ENCODE assay signal across 8 cellular contexts in genomic region chr14:73238262-73238852, GRCh38. TPM values are rescaled to one million over a fixed set of nuclear protein-coding genes. Genes with fewer than 3 reads are reported as not detected.
A peak's percentile ranks its signal among the peaks of the same experiment; 100 is the strongest.
DNase-seq lines count a peak whose midpoint lies in the region; ATAC-seq and FAIRE-seq lines count a peak whose summit lies in the region.

No MANE protein-coding gene starts in this region.

- no peak overlapping the region for H4K5ac ChIP-seq in mesendoderm (ENCODE audit: low read length)

- peak overlapping the region; percentile 48 for H3K23ac ChIP-seq in mesendoderm (ENCODE audit: low read length)

- no peaks in the 10 kb centered on the region for H3K79me2 ChIP-seq in mesendoderm (ENCODE audit: control insufficient read depth, insufficient read depth, low read length)

- peak; percentile 58 for FAIRE-seq in urothelium cell line (lab: Jason Lieb, UNC)

- no peak overlapping the region for H2BK5ac ChIP-seq in mesendoderm (ENCODE audit: low read length)

- peaks cover 5% of the 10 kb centered on the region for H3K4me1 ChIP-seq in mesendoderm (ENCODE audit: control insufficient read depth, low read depth, low read length)

- no peak overlapping the region for H3K4me3 ChIP-seq in mesendoderm (ENCODE audit: low read length)

- H3K56ac ChIP-seq in mesendoderm (ENCODE audit: low read length): peak overlapping the region; percentile 52

- no peaks in the 10 kb centered on the region for H3K79me1 ChIP-seq in mesendoderm (ENCODE audit: low read length)

- H2AK5ac ChIP-seq in mesendoderm (ENCODE audit: low read length): no peak overlapping the region

- H2BK120ac ChIP-seq in mesendoderm (ENCODE audit: low read depth, low read length): no peak overlapping the region

- H3K4me2 ChIP-seq in mesendoderm (ENCODE audit: low read length): peak overlapping the region; percentile 48

- DNase-seq in GM03348 (ENCODE audit: low spot score): peak; percentile 78
- DNase-seq in MV-4-11 (lab: John Stamatoyannopoulos, UW): peak; percentile 35
- no peak for DNase-seq in caudate nucleus (lab: John Stamatoyannopoulos, UW)
- DNase-seq in mesendoderm: peak; percentile 11
- peak; percentile 87 for DNase-seq in urothelium cell line (ENCODE audit: low spot score)
- no peak for DNase-seq in NCI-H128 (lab: John Stamatoyannopoulos, UW; ENCODE audit: unreplicated experiment)
- no peak for DNase-seq in T-helper 9 cell

- H3K27me3 ChIP-seq in mesendoderm (ENCODE audit: insufficient read depth, low read length, poor library complexity): peaks cover 31% of the 10 kb centered on the region

- ATAC-seq in HG02870 (IDR thresholded peaks at IDR 0.05; ENCODE audit: unreplicated experiment): no peak

- peak overlapping the region; percentile 47 for H3K9ac ChIP-seq in mesendoderm (ENCODE audit: low read length)

- H3K36me3 ChIP-seq in mesendoderm (ENCODE audit: control insufficient read depth, insufficient read depth, low read length): no peaks in the 10 kb centered on the region

- WGBS in mesendoderm (ENCODE audit: extremely low coverage, insufficient coverage, low lambda C conversion rate): no CpG with 5 or more reads among the region's 25 CpGs

- H2BK15ac ChIP-seq in mesendoderm (replicated peaks; ENCODE audit: low read depth): no peak overlapping the region

- no peak overlapping the region for H3K4ac ChIP-seq in mesendoderm (ENCODE audit: low read depth, low read length)

- no peak overlapping the region for H3K18ac ChIP-seq in mesendoderm (ENCODE audit: low read length)

- H4K8ac ChIP-seq in mesendoderm (ENCODE audit: low read depth, low read length): no peak overlapping the region

- H3K27ac ChIP-seq in caudate nucleus (ENCODE audit: low read depth, low read length) (peak overlapping the region; percentile 38), mesendoderm (ENCODE audit: low read depth, low read length) (no peak overlapping the region)

RNA-seq across cellular contexts. Expression of gene PAPLN, which starts 1.1 kb away (rescaled TPM):
- 0.14 TPM for polyA plus RNA-seq in mesendoderm (2013, experiment 1 of 2)
- polyA plus RNA-seq in mesendoderm (2013, experiment 2 of 2): 0.11 TPM

Comparison
In these comparisons a context has a peak if more than half of its experiments do, and no peak if none do; other contexts are left out.
1. DNase-seq: peak in GM03348 (single experiment), MV-4-11 (single experiment), mesendoderm (single experiment) and urothelium cell line (single experiment); none in caudate nucleus (0 of 61), NCI-H128 (single experiment) and T-helper 9 cell (single experiment).